11 cellular contexts compared by ENCODE assay signal in genomic region chr3:24520941-24521305, GRCh38. TPM values are rescaled to one million over a fixed set of nuclear protein-coding genes. Genes with fewer than 3 reads are reported as not detected.
A peak's percentile ranks its signal among the peaks of the same experiment; 100 is the strongest.
DNase-seq lines count a peak whose midpoint lies in the region; ATAC-seq and TF ChIP-seq lines count a peak whose summit lies in the region.
"Had no signal": no experiment of that assay in that cellular context is flagged by ENCODE, and none has a peak within 500 bp of the region (broad histone marks: within the 10 kb centered on the region; RNA-seq: fewer than 3 reads in every experiment).

No MANE protein-coding gene starts in this region.

- H3K27ac ChIP-seq in coronary artery (peak overlapping the region in 1 of 2 donors; percentile 85), testis (no peak overlapping the region)

- intact Hi-C loops in testis (cut with DNase I; ENCODE audit: low total_unique reads) = no loop called here

- no peaks in the 10 kb centered on the region for H3K36me3 ChIP-seq in testis (ENCODE audit: low read depth, missing control alignments)

- no peak for TF ChIP-seq CTCF in coronary artery (IDR thresholded peaks at IDR 0.05)
- no peak for TF ChIP-seq CTCF in testis (IDR thresholded peaks at IDR 0.05)
- TF ChIP-seq CTCF in HFFc6 (IDR thresholded peaks at IDR 0.05) = no peak

- peaks cover 2% of the 10 kb centered on the region for H3K4me1 ChIP-seq in testis

- H3K27me3 Mint-ChIP-seq in memory B cell = peaks cover 25% of the 10 kb centered on the region
- peaks cover 3% of the 10 kb centered on the region; the same call in 1 of the 2 replicates for H3K27me3 Mint-ChIP-seq in HFFc6 (ENCODE audit: insufficient read depth)

- H3K4me3 Mint-ChIP-seq in memory B cell (peak overlapping the region; percentile 80), HFFc6 (no peak overlapping the region)

- 31 to 39% methylated on average over 2 of the region's 2 CpGs for WGBS in testis, 2 donors

- no peaks in the 10 kb centered on the region for H3K9me3 ChIP-seq in testis

- ATAC-seq in memory B cell (ENCODE audit: low read depth) = no peak

- H3K27ac Mint-ChIP-seq in memory B cell (peak overlapping the region; percentile 59), HFFc6 (no peak overlapping the region)

- no peaks in the 10 kb centered on the region for H3K27me3 ChIP-seq in testis

- H3K36me3 Mint-ChIP-seq in memory B cell (no peaks in the 10 kb centered on the region), HFFc6 (ENCODE audit: low read depth) (no peaks in the 10 kb centered on the region)

- TF ChIP-seq POLR2A in testis (IDR thresholded peaks at IDR 0.05) (no peak), erythroblast (IDR thresholded peaks at IDR 0.05; ENCODE audit: low read length) (no peak)

- peaks cover 25% of the 10 kb centered on the region for H3K4me1 Mint-ChIP-seq in memory B cell
- no peaks in the 10 kb centered on the region for H3K4me1 Mint-ChIP-seq in HFFc6 (ENCODE audit: low read depth)

- no peaks in the 10 kb centered on the region for H3K9me3 Mint-ChIP-seq in memory B cell
- H3K9me3 Mint-ChIP-seq in HFFc6 = peaks cover 4% of the 10 kb centered on the region; the same call in 1 of the 2 replicates

- DNase-seq in DMS53 (lab: John Stamatoyannopoulos, UW) (peak; percentile 35), DMS53 treated with DMSO at 0.1 percent for 48 hours (lab: John Stamatoyannopoulos, UW; ENCODE audit: unreplicated experiment) (no peak), coronary artery (ENCODE audit: low spot score) (no peak), memory B cell (ENCODE audit: low spot score in 2 of 2) (no peak), testis (no peak), erythroblast (lab: John Stamatoyannopoulos, UW) (no peak), HFFc6 (no peak), dedifferentiated amniotic fluid mesenchymal stem cell (ENCODE audit: extremely low spot score) (no peak)
- DNase-seq: central memory CD4-positive, alpha-beta T cell; NCI-H2029 treated with DMSO at 0.1 percent for 48 hours had no signal

- peak overlapping the region; percentile 84 for H3K4me3 ChIP-seq in coronary artery
- H3K4me3 ChIP-seq in testis = peak overlapping the region; percentile 63 to 69

RNA-seq across cellular contexts. Expression of gene THRB, which starts 26.3 kb away (rescaled TPM):
- 1 to 10 TPM; 1.3 to 1.4 TPM for total RNA-seq in testis
- polyA plus RNA-seq in testis (ENCODE audit: insufficient read depth, low read depth, low replicate concordance) = 2.0 TPM
- total RNA-seq in HFFc6 (2021; fragmentation: NEBNext Ultra II Directional; extraction: Animal tissue kit (Norgen Biotek cat#: 25700)) = not detected
- total RNA-seq: A172 had no signal
